Comparison of ENCODE assay signal across 28 cellular contexts in the genomic region with DNA sequence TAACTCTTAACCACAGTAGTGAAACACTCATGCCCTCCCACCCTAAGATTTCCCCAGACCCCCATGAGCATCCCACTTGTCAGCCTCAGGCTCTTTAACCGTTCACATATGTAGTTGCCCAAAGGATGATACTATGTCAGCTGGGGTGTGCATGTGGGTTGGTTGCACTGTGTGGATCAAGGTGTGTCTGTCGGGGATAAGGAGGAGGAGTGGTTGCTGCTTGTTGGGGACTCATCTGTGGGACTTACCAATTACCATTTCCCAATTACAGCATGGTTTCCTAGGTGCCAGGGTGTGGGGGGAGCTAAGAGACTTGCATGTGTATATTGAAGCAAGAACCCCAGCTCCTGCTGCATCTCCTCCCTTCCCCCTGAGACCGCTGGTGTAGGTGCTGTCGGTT.
"Had no signal": no experiment of that assay in that cellular context is flagged by ENCODE, and none has a peak within 500 bp of the region (broad histone marks: within the 10 kb centered on the region; RNA-seq: fewer than 3 reads in every experiment).

No MANE protein-coding gene starts in this region.

- H3K36me3 ChIP-seq: neutrophil, pancreas, prostate gland, right lobe of liver, spleen, suprapubic skin, transverse colon, vagina had no signal

- H3K27ac ChIP-seq: neutrophil, pancreas, prostate gland, right lobe of liver, skin epidermis, spleen, suprapubic skin, testis, tibial artery, transverse colon, vagina had no signal

- FAIRE-seq: pancreas, urothelium cell line had no signal

- ATAC-seq: naive thymus-derived CD8-positive, alpha-beta T cell; natural killer cell treated with Interleukin-12 subunit alpha and Interleukin-12 subunit beta and Interleukin-15 and Interleukin-18, amount 100 ng/mL, for 72 hours; pancreas; right lobe of liver; stimulated activated memory B cell treated with anti-CD40 and anti-IgM and Interleukin-4, amounts not matched to agents 10 μg/mL and 1 μg/mL and 100 μg/mL, for 72 hours; stimulated activated naive CD8-positive, alpha-beta T cell treated with anti-CD3 and anti-CD28 coated beads, Interleukin-15, amount 100 ng/mL, for 72 hours; stimulated activated naive CD8-positive, alpha-beta T cell treated with anti-CD3 and anti-CD28 coated beads, Interleukin-15, Interleukin-2, amounts not matched to agents 100 U/mL and 50 U/mL, for 24 hours had no signal

- DNase-seq: naive thymus-derived CD8-positive, alpha-beta T cell; nephron progenitor cell; pancreas; retina; right cardiac atrium; right lobe of liver; spleen; stimulated activated CD4-positive, alpha-beta T cell treated with anti-CD3 and anti-CD28 coated beads, Interleukin-12 subunit alpha, Interleukin-12 subunit beta, amount 100 ng/mL, for 4 hours; stimulated activated CD4-positive, alpha-beta T cell treated with anti-CD3 and anti-CD28 coated beads, Interleukin-1b, Interleukin-23, amount 100 ng/mL, for 48 hours; stimulated activated CD4-positive, alpha-beta T cell treated with anti-CD3 and anti-CD28 coated beads, Interleukin-4, amount 100 ng/mL, for 1 hour; stimulated activated CD4-positive, alpha-beta T cell treated with anti-CD3 and anti-CD28 coated beads, Interleukin-4, amount 100 ng/mL, for 4 hours; stimulated activated CD8-positive, alpha-beta memory T cell treated with anti-CD3 and anti-CD28 coated beads, Interleukin-4, amount 100 ng/mL, for 48 hours; stimulated activated naive CD4-positive, alpha-beta T cell; stimulated activated naive CD8-positive, alpha-beta T cell treated with anti-CD3 and anti-CD28 coated beads, Interleukin-15, amount 100 ng/mL, for 72 hours; stimulated activated naive CD8-positive, alpha-beta T cell treated with anti-CD3 and anti-CD28 coated beads, Interleukin-15, Interleukin-2, amounts not matched to agents 100 U/mL and 50 U/mL, for 24 hours; substantia nigra; testis; tibial artery; transverse colon had no signal

- H3K4me3 ChIP-seq: pancreas, prostate gland, right lobe of liver, skin epidermis, smooth muscle cell, spleen, suprapubic skin, testis, tibial artery, transverse colon, vagina had no signal

- H3K27me3 ChIP-seq: pancreas, right lobe of liver, spleen, suprapubic skin, testis, tibial artery, transverse colon, vagina had no signal

- H3K4me1 ChIP-seq: pancreas, prostate gland, right lobe of liver, spleen, testis, transverse colon, vagina had no signal

- H3K9me3 ChIP-seq: neutrophil, pancreas, prostate gland, right lobe of liver, testis, tibial artery, transverse colon, vagina had no signal

- H3K4me2 ChIP-seq: smooth muscle cell had no signal
